17 cellular contexts compared by ENCODE assay signal in the genomic region with DNA sequence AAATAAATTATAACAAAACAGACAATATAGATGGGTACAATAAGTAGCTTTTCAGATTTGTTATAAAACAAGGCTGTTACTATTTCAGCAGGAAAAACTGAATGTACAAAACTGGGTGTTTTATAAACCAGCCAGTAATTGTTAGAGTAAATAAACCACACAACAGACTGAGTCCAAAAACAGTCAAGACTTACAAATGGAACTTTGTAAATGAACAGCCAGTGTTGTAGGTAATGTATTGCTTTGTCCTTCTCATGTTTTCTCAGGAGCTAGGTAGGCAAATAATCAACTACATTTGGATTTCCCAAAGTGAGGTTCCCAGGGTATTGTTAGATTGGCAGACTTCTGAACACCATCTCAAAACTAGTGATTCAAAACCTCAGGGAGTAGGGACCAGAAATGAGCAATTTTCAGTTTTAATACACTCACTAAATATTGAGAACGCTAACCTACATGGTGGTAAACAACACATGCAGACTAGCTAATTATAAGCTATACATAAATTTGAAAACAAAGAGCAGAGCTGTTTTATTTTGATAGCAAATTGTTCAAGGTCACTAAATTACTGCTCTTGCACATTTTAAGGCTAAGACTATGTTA. TPM values are rescaled to one million over a fixed set of nuclear protein-coding genes. Genes with fewer than 3 reads are reported as not detected.
A peak's percentile ranks its signal among the peaks of the same experiment; 100 is the strongest.
DNase-seq lines count a peak whose midpoint lies in the region; ATAC-seq, FAIRE-seq and TF ChIP-seq lines count a peak whose summit lies in the region.
"Had no signal": no experiment of that assay in that cellular context is flagged by ENCODE, and none has a peak within 500 bp of the region (broad histone marks: within the 10 kb centered on the region; RNA-seq: fewer than 3 reads in every experiment).

No MANE protein-coding gene starts in this region.

- H3K4me3 Mint-ChIP-seq in MCF 10A (ENCODE audit: unreplicated experiment): no peak overlapping the region
- no peak overlapping the region for H3K4me3 Mint-ChIP-seq in stimulated activated naive B cell treated with anti-CD40 and anti-IgM and Interleukin-4, amounts not matched to agents 10 μg/mL and 1 μg/mL and 100 μg/mL, for 72 hours

- H3K4me1 ChIP-seq in breast epithelium: no peaks in the 10 kb centered on the region
- H3K4me1 ChIP-seq in GM12878 (ENCODE audit: control insufficient read depth, insufficient read depth, low read length): peaks cover 8% of the 10 kb centered on the region; the same call in 1 of the 2 replicates
- H3K4me1 ChIP-seq in colonic mucosa: no peaks in the 10 kb centered on the region
- H3K4me1 ChIP-seq: Caco-2 had no signal

- peaks cover 9% of the 10 kb centered on the region for H3K4me1 Mint-ChIP-seq in MCF 10A (ENCODE audit: insufficient read depth, unreplicated experiment)
- peaks cover 12 to 33% of the 10 kb centered on the region in 2 donors for H3K4me1 Mint-ChIP-seq in stimulated activated naive B cell treated with anti-CD40 and anti-IgM and Interleukin-4, amounts not matched to agents 10 μg/mL and 1 μg/mL and 100 μg/mL, for 72 hours

- 4% methylated on average over 1 of the region's 1 CpG for WGBS in GM12878 (ENCODE audit: insufficient coverage, insufficient replicate concordance, low lambda C conversion rate, missing lambda C conversion rate)

- H3K9ac ChIP-seq in GM12878 (ENCODE audit: control insufficient read depth, insufficient read depth, low read length) (no peak overlapping the region), colonic mucosa (ENCODE audit: low read depth in 2 of 2, low read length in 2 of 2) (no peak overlapping the region)

- no peak overlapping the region for H3K4me3 ChIP-seq in breast epithelium
- no peak overlapping the region for H3K4me3 ChIP-seq in GM12878
- H3K4me3 ChIP-seq in colonic mucosa: no peak overlapping the region

- H3K36me3 ChIP-seq in breast epithelium: no peaks in the 10 kb centered on the region
- no peaks in the 10 kb centered on the region; a peak in 1 of 4 replicates for H3K36me3 ChIP-seq in GM12878 (ENCODE audit: control insufficient read depth in 2 of 2, insufficient read depth in 2 of 2, low read length in 1 of 2)
- no peaks in the 10 kb centered on the region for H3K36me3 ChIP-seq in colonic mucosa
- H3K36me3 ChIP-seq: brain microvascular endothelial cell had no signal

- TF ChIP-seq POLR2A in breast epithelium (IDR thresholded peaks at IDR 0.05) (no peak), GM12878 (IDR thresholded peaks at IDR 0.05; ENCODE audit: low read depth, low read length) (no peak)

- H3K4me2 ChIP-seq in GM12878 (ENCODE audit: control insufficient read depth, insufficient read depth): no peak overlapping the region

- peaks cover 27% of the 10 kb centered on the region for H3K36me3 Mint-ChIP-seq in MCF 10A (ENCODE audit: insufficient read depth, unreplicated experiment)
- H3K36me3 Mint-ChIP-seq in stimulated activated naive B cell treated with anti-CD40 and anti-IgM and Interleukin-4, amounts not matched to agents 10 μg/mL and 1 μg/mL and 100 μg/mL, for 72 hours: peaks cover 56 to 64% of the 10 kb centered on the region in 2 donors

- no peaks in the 10 kb centered on the region for H3K27me3 Mint-ChIP-seq in MCF 10A (ENCODE audit: insufficient read depth, unreplicated experiment)
- H3K27me3 Mint-ChIP-seq in stimulated activated naive B cell treated with anti-CD40 and anti-IgM and Interleukin-4, amounts not matched to agents 10 μg/mL and 1 μg/mL and 100 μg/mL, for 72 hours: no peaks in the 10 kb centered on the region

- POLR2A ChIA-PET in MCF 10A (lab: Yijun Ruan, JAX): interaction anchor here (0.7 to 1.0 kb wide), 2 partner anchors 19 to 610 kb away, joined by 3 read pairs; no protein-coding TSS in a partner anchor
- POLR2A ChIA-PET in GM12878 (lab: Charles Lee): no interaction called here

- TF ChIP-seq EP300 in GM12878 (IDR thresholded peaks at IDR 0.05; ENCODE audit: borderline replicate concordance in 1 of 2, control insufficient read depth in 1 of 2, low read depth in 2 of 2, low read length in 2 of 2): no peak

- DNase-seq in MCF 10A (ENCODE audit: unreplicated experiment) (no peak), breast epithelium (ENCODE audit: low spot score in 2 of 2) (no peak), GM12878 (ENCODE audit: low read depth, low spot score) (peak; percentile 26), colonic mucosa (no peak), NCI-H187 (lab: John Stamatoyannopoulos, UW) (no peak)
- DNase-seq in stimulated activated naive B cell treated with anti-CD40 and anti-IgM and Interleukin-4, amounts not matched to agents 10 μg/mL and 1 μg/mL and 100 μg/mL, for 72 hours: no peak
- DNase-seq: activated CD8-positive, alpha-beta memory T cell treated with anti-CD3 and anti-CD28 coated beads for 24 hours; activated naive CD4-positive, alpha-beta T cell; brain microvascular endothelial cell; Caco-2; effector memory CD4-positive, alpha-beta T cell; GF-D8; mammary epithelial cell; NCI-H2171; stimulated activated naive CD4-positive, alpha-beta T cell treated with Interleukin-2 at 50 U/mL for 16 hours had no signal

- ATAC-seq in HG02610 (IDR thresholded peaks at IDR 0.05; ENCODE audit: unreplicated experiment) (peak; percentile 76), GM12878 (peak; percentile 71), GM19328 (IDR thresholded peaks at IDR 0.05; ENCODE audit: unreplicated experiment) (no peak)
- no peak for ATAC-seq in stimulated activated naive B cell treated with anti-CD40 and anti-IgM and Interleukin-4, amounts not matched to agents 10 μg/mL and 1 μg/mL and 100 μg/mL, for 72 hours (replicated peaks)

- SMC1A ChIA-PET in GM12878 (lab: Charles Lee; ENCODE audit: uncharacterized antibody, unreplicated experiment): interaction anchor here (0.6 to 2.1 kb wide), 9 partner anchors 8 to 69 kb away, joined by 3 to 8 read pairs (median 3); no protein-coding TSS in a partner anchor

- H3K9me3 ChIP-seq in breast epithelium (peaks cover 0 to 11% of the 10 kb centered on the region in 2 donors), GM12878 (replicated peaks; ENCODE audit: control insufficient read depth, insufficient read depth, low read length) (no peaks in the 10 kb centered on the region; the same call in 2 of the 3 replicates), colonic mucosa (no peaks in the 10 kb centered on the region)
- H3K9me3 ChIP-seq: Caco-2 had no signal

- no peak overlapping the region for H2AFZ ChIP-seq in GM12878 (ENCODE audit: control insufficient read depth, low read depth, low read length)

- CTCF ChIA-PET in MCF 10A (lab: Yijun Ruan, JAX): interaction anchor here (0.6 to 1.6 kb wide), 3 partner anchors 230 to 493 kb away, joined by 3 to 4 read pairs (median 4); no protein-coding TSS in a partner anchor
- CTCF ChIA-PET in GM12878 (lab: Yijun Ruan, JAX): interaction anchor here (0.8 to 1.8 kb wide), 6 partner anchors 14 to 248 kb away, joined by 3 to 5 read pairs (median 3); no protein-coding TSS in a partner anchor

- peaks cover 15% of the 10 kb centered on the region for H3K9me3 Mint-ChIP-seq in MCF 10A (ENCODE audit: unreplicated experiment)
- H3K9me3 Mint-ChIP-seq in stimulated activated naive B cell treated with anti-CD40 and anti-IgM and Interleukin-4, amounts not matched to agents 10 μg/mL and 1 μg/mL and 100 μg/mL, for 72 hours: peaks cover 11 to 14% of the 10 kb centered on the region in 2 donors

- H3K79me2 ChIP-seq in GM12878 (ENCODE audit: control insufficient read depth, insufficient read depth, low read length): no peaks in the 10 kb centered on the region

- TF ChIP-seq CTCF in MCF 10A (IDR thresholded peaks at IDR 0.05; ENCODE audit: unreplicated experiment) (no peak), breast epithelium (IDR thresholded peaks at IDR 0.05) (no peak), GM12878 (IDR thresholded peaks at IDR 0.05 in 2 of 3, conservative IDR thresholded peaks at IDR 0.05 in 1 of 3; ENCODE audit: control insufficient read depth in 2 of 3, extremely low read depth in 1 of 3, insufficient read depth in 1 of 3, low read depth in 3 of 3, low read length in 3 of 3) (no peak), colonic mucosa (IDR thresholded peaks at IDR 0.05) (no peak)

- intact Hi-C loops in MCF 10A (cut with micrococcal nuclease) (no loop called here), breast epithelium (cut with DNase I; ENCODE audit: low total_unique reads) (no loop called here), GM12878 (cut with micrococcal nuclease; ENCODE audit: unreplicated experiment) (no loop called here), colonic mucosa (cut with DNase I) (no loop called here)

- H3K27ac ChIP-seq in breast epithelium (no peak overlapping the region), GM12878 (ENCODE audit: control insufficient read depth, insufficient read depth) (peak overlapping the region; percentile 44; the same call in 1 of the 2 replicates), colonic mucosa (no peak overlapping the region)
- H3K27ac ChIP-seq: brain microvascular endothelial cell had no signal

- no peak for TF ChIP-seq RAD21 in GM12878 (IDR thresholded peaks at IDR 0.05; ENCODE audit: insufficient read depth, low read depth, low read length)

- peak; percentile 81 for FAIRE-seq in GM12878 (lab: Jason Lieb, UNC)

- in situ Hi-C loops in GM12878 (cut with MboI): no loop called here

- no peaks in the 10 kb centered on the region for H3K27me3 ChIP-seq in breast epithelium
- no peaks in the 10 kb centered on the region for H3K27me3 ChIP-seq in GM12878 (replicated peaks in 1 of 2; ENCODE audit: control insufficient read depth in 2 of 2, insufficient read depth in 2 of 2, low read length in 1 of 2)
- H3K27me3 ChIP-seq in colonic mucosa: no peaks in the 10 kb centered on the region
- H3K27me3 ChIP-seq: brain microvascular endothelial cell had no signal

- BruUV-seq in MCF 10A (replicated peaks; lab: Mats Ljungman, UMichigan): no TSS peak
- no TSS peak for BruUV-seq in GM12878 (replicated peaks; lab: Mats Ljungman, UMichigan)

- H3K27ac Mint-ChIP-seq in MCF 10A (ENCODE audit: low read depth, unreplicated experiment): peak overlapping the region; percentile 31
- peak overlapping the region; percentile 14 for H3K27ac Mint-ChIP-seq in stimulated activated naive B cell treated with anti-CD40 and anti-IgM and Interleukin-4, amounts not matched to agents 10 μg/mL and 1 μg/mL and 100 μg/mL, for 72 hours

- RAD21 ChIA-PET in GM12878 (lab: Charles Lee; ENCODE audit: unreplicated experiment): interaction anchor here (0.6 to 1.0 kb wide), 2 partner anchors 12 kb away, joined by 3 read pairs; no protein-coding TSS in a partner anchor

- H4K20me1 ChIP-seq in GM12878 (ENCODE audit: control insufficient read depth, insufficient read depth): no peaks in the 10 kb centered on the region

RNA-seq across cellular contexts. Expression of gene HERPUD2, which starts 36.2 kb away (rescaled TPM):
- total RNA-seq in MCF 10A (2022) (28.1 and 29.0 TPM in 2 replicates), breast epithelium (10 to 100 TPM; 31.1 to 39.7 (median 35.4) TPM), GM12878 (2014; rRNA removed) (14.2 and 15.0 TPM in 2 replicates), GM12878 (2014; rRNA removed; fragmentation: Illumina TruSeq; extraction: Trizol) (12.2 and 12.3 TPM in 2 replicates), GM12878 (2021) (13.0 and 13.3 TPM in 2 replicates), colonic mucosa (10 to 100 TPM; 20.2 to 24.2 TPM)
- total RNA-seq in GM12878 (2013; cell fraction: nucleolus; rRNA removed): 31.4 and 31.7 TPM in 2 replicates
- 7.0 TPM for polyA plus RNA-seq in GM12878 (2011; ENCODE audit: low read depth)
- polyA plus RNA-seq in GM12878 (2011; rRNA removed) (48.6 and 69.6 TPM in 2 replicates), GM12878 (2014; fragmentation: Illumina TruSeq; extraction: Trizol) (18.7 and 19.4 TPM in 2 replicates), GM12878 (2014; fragmentation: Nextera tagmentation; extraction: Ambion mirVana) (1 to 10 TPM; 4.7 to 6.8 TPM), GM12878 (2014; rRNA removed) (14.4 TPM in 2 replicates), GM12878 (2016; fragmentation: Nextera tagmentation; extraction: Ambion mirVana) (10 to 100 TPM; 13.7 to 15.2 TPM)
- 58.5 and 63.7 TPM in 2 replicates for polyA plus RNA-seq in GM12878 (2011; cell fraction: cytosol; rRNA removed)
- polyA plus RNA-seq in GM12878 (2011; cell fraction: nucleus; rRNA removed): 22.7 and 30.8 TPM in 2 replicates
- 9.0 and 13.7 TPM in 2 replicates for polyA plus RNA-seq in GM12878 (2012)
- polyA minus RNA-seq in GM12878 (2011; rRNA and poly(A)+ RNA removed): 89.5 and 97.7 TPM in 2 replicates
- 22.2 and 25.8 TPM in 2 replicates for polyA minus RNA-seq in GM12878 (2011; cell fraction: cytosol; rRNA and poly(A)+ RNA removed)
- 44.2 and 67.9 TPM in 2 replicates for polyA minus RNA-seq in GM12878 (2011; cell fraction: nucleus; rRNA and poly(A)+ RNA removed)

Comparison
In these comparisons a context has a peak if more than half of its experiments do, and no peak if none do; other contexts are left out.
1. ATAC-seq: peak in HG02610 (single experiment) and GM12878 (single experiment); none in stimulated activated naive B cell treated with anti-CD40 and anti-IgM and Interleukin-4, amounts not matched to agents 10 μg/mL and 1 μg/mL and 100 μg/mL, for 72 hours (0 of 2) and GM19328 (single experiment).